Comparison of ENCODE assay signal across 10 cellular contexts in the genomic region with DNA sequence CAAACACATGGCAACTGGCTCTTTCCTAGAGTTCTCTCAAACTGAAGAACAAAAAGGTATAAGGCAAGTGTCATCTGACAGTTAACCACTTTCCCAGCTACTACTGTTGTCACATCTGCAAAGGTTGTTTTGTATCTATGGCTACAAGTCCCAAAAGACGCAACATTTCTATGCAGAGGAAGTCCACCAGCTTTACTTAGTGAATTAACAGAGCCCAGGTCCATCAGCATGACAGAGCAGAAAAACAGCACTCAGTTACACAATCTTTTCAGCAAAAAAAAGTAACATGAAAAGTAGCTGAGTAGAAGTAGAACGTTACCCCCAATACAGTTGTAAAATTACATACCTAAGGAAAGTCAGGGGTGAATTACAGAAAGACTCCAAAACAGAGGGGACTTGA. TPM values are rescaled to one million over a fixed set of nuclear protein-coding genes. Genes with fewer than 3 reads are reported as not detected.
DNase-seq lines count a peak whose midpoint lies in the region; ATAC-seq and TF ChIP-seq lines count a peak whose summit lies in the region.
"Had no signal": no experiment of that assay in that cellular context is flagged by ENCODE, and none has a peak within 500 bp of the region (broad histone marks: within the 10 kb centered on the region; RNA-seq: fewer than 3 reads in every experiment).

No MANE protein-coding gene starts in this region.

- H3K27ac Mint-ChIP-seq in activated naive CD4-positive, alpha-beta T cell treated with anti-CD3 and anti-CD28 coated beads, Interleukin-2, amount 50 U/mL, for 72 hours, result peak overlapping the region; percentile 15 to 73
- peak overlapping the region; percentile 18 for H3K27ac Mint-ChIP-seq in activated CD4-positive, alpha-beta memory T cell treated with anti-CD3 and anti-CD28 coated beads, Interleukin-2, amount 10 ng/mL, durations not matched to agents 7 days and 5 days
- H3K27ac Mint-ChIP-seq in stimulated activated naive B cell treated with anti-CD40 and anti-IgM and Interleukin-4, amounts not matched to agents 10 μg/mL and 1 μg/mL and 100 μg/mL, for 72 hours, result peak overlapping the region; percentile 51

- H3K27ac ChIP-seq in heart left ventricle (peak overlapping the region in 3 of 12 donors; percentile 2 to 46 (median 16)), tibial artery (no peak overlapping the region)

- H3K4me3 Mint-ChIP-seq in activated CD4-positive, alpha-beta memory T cell treated with anti-CD3 and anti-CD28 coated beads, Interleukin-2, amount 10 ng/mL, durations not matched to agents 7 days and 5 days, result no peak overlapping the region
- H3K4me3 Mint-ChIP-seq in stimulated activated naive B cell treated with anti-CD40 and anti-IgM and Interleukin-4, amounts not matched to agents 10 μg/mL and 1 μg/mL and 100 μg/mL, for 72 hours, result no peak overlapping the region

- DNase-seq in activated naive CD4-positive, alpha-beta T cell treated with anti-CD3 and anti-CD28 coated beads, Interleukin-2, amount 50 U/mL, for 72 hours (ENCODE audit: low spot score in 2 of 2), result no peak
- DNase-seq in activated naive CD4-positive, alpha-beta T cell treated with Interleukin-2 at 50 U/mL for 16 hours, result no peak
- DNase-seq in activated CD4-positive, alpha-beta memory T cell treated with anti-CD3 and anti-CD28 coated beads, Interleukin-2, amount 10 ng/mL, durations not matched to agents 7 days and 5 days, result no peak
- DNase-seq in heart left ventricle (no peak), A172 (ENCODE audit: low spot score) (no peak), tibial artery (no peak)
- no peak for DNase-seq in stimulated activated naive B cell treated with anti-CD40 and anti-IgM and Interleukin-4, amounts not matched to agents 10 μg/mL and 1 μg/mL and 100 μg/mL, for 72 hours
- DNase-seq: NCI-H1105 treated with DMSO at 0.1 percent for 48 hours; stimulated activated CD4-positive, alpha-beta T cell treated with anti-CD3 and anti-CD28 coated beads, Interleukin-2, amount 100 ng/mL, for 48 hours had no signal

- no peak for TF ChIP-seq POLR2A in heart left ventricle (IDR thresholded peaks at IDR 0.05)

- 15 to 41% (median 22%) methylated on average over 2 of the region's 2 CpGs for WGBS in heart left ventricle, 4 donors

- CTCF ChIA-PET in activated CD4-positive, alpha-beta memory T cell treated with anti-CD3 and anti-CD28 coated beads, Interleukin-2, amount 10 ng/mL, durations not matched to agents 7 days and 5 days (lab: Charles Lee), result interaction anchor here (0.7 to 1.3 kb wide), 3 partner anchors 18 to 82 kb away, joined by 3 to 5 read pairs (median 3); no protein-coding TSS in a partner anchor

- H3K4me3 ChIP-seq in heart left ventricle (no peak overlapping the region), tibial artery (no peak overlapping the region)

- H3K36me3 ChIP-seq in heart left ventricle (peaks cover 0 to 100% (median 100%) of the 10 kb centered on the region in 9 donors), tibial artery (peaks cover 88 to 99% (median 89%) of the 10 kb centered on the region in 3 donors)

- POLR2A ChIA-PET in activated CD4-positive, alpha-beta memory T cell treated with anti-CD3 and anti-CD28 coated beads, Interleukin-2, amount 10 ng/mL, durations not matched to agents 7 days and 5 days (lab: Charles Lee), result interaction anchor here (0.9 kb wide), 1 partner anchor 10 kb away, joined by 3 read pairs; no protein-coding TSS in a partner anchor

- H3K9me3 ChIP-seq in heart left ventricle (no peaks in the 10 kb centered on the region), tibial artery (no peaks in the 10 kb centered on the region)

- ATAC-seq in activated naive CD4-positive, alpha-beta T cell treated with anti-CD3 and anti-CD28 coated beads, Interleukin-2, amount 50 U/mL, for 72 hours, result no peak
- ATAC-seq in heart left ventricle, result peak; percentile 15 to 73 (median 58)
- ATAC-seq in stimulated activated naive B cell treated with anti-CD40 and anti-IgM and Interleukin-4, amounts not matched to agents 10 μg/mL and 1 μg/mL and 100 μg/mL, for 72 hours (replicated peaks), result no peak
- ATAC-seq in HG02973 (IDR thresholded peaks at IDR 0.05; ENCODE audit: unreplicated experiment), result no peak

- no peaks in the 10 kb centered on the region for H3K27me3 Mint-ChIP-seq in activated CD4-positive, alpha-beta memory T cell treated with anti-CD3 and anti-CD28 coated beads, Interleukin-2, amount 10 ng/mL, durations not matched to agents 7 days and 5 days
- no peaks in the 10 kb centered on the region for H3K27me3 Mint-ChIP-seq in stimulated activated naive B cell treated with anti-CD40 and anti-IgM and Interleukin-4, amounts not matched to agents 10 μg/mL and 1 μg/mL and 100 μg/mL, for 72 hours

- peaks cover 65% of the 10 kb centered on the region for H3K4me1 Mint-ChIP-seq in activated CD4-positive, alpha-beta memory T cell treated with anti-CD3 and anti-CD28 coated beads, Interleukin-2, amount 10 ng/mL, durations not matched to agents 7 days and 5 days
- peaks cover 16 to 36% of the 10 kb centered on the region in 2 donors for H3K4me1 Mint-ChIP-seq in stimulated activated naive B cell treated with anti-CD40 and anti-IgM and Interleukin-4, amounts not matched to agents 10 μg/mL and 1 μg/mL and 100 μg/mL, for 72 hours

- no peaks in the 10 kb centered on the region for H3K9me3 Mint-ChIP-seq in activated naive CD4-positive, alpha-beta T cell treated with anti-CD3 and anti-CD28 coated beads, Interleukin-2, amount 50 U/mL, for 72 hours
- H3K9me3 Mint-ChIP-seq in activated CD4-positive, alpha-beta memory T cell treated with anti-CD3 and anti-CD28 coated beads, Interleukin-2, amount 10 ng/mL, durations not matched to agents 7 days and 5 days, result no peaks in the 10 kb centered on the region
- no peaks in the 10 kb centered on the region for H3K9me3 Mint-ChIP-seq in stimulated activated naive B cell treated with anti-CD40 and anti-IgM and Interleukin-4, amounts not matched to agents 10 μg/mL and 1 μg/mL and 100 μg/mL, for 72 hours

- H3K27me3 ChIP-seq in heart left ventricle, result no peaks in the 10 kb centered on the region
- H3K27me3 ChIP-seq in tibial artery, result no peaks in the 10 kb centered on the region

- peaks cover 0 to 24% (median 7%) of the 10 kb centered on the region in 12 donors for H3K4me1 ChIP-seq in heart left ventricle
- H3K4me1 ChIP-seq in tibial artery, result peaks cover 0 to 6% (median 0%) of the 10 kb centered on the region in 4 donors

- TF ChIP-seq CTCF in heart left ventricle (IDR thresholded peaks at IDR 0.05) (no peak), tibial artery (IDR thresholded peaks at IDR 0.05) (no peak)

- peaks cover 12 to 57% of the 10 kb centered on the region in 2 donors for H3K36me3 Mint-ChIP-seq in activated naive CD4-positive, alpha-beta T cell treated with anti-CD3 and anti-CD28 coated beads, Interleukin-2, amount 50 U/mL, for 72 hours
- peaks cover 98% of the 10 kb centered on the region for H3K36me3 Mint-ChIP-seq in activated CD4-positive, alpha-beta memory T cell treated with anti-CD3 and anti-CD28 coated beads, Interleukin-2, amount 10 ng/mL, durations not matched to agents 7 days and 5 days (ENCODE audit: low read depth)
- peaks cover 40 to 53% of the 10 kb centered on the region in 2 donors for H3K36me3 Mint-ChIP-seq in stimulated activated naive B cell treated with anti-CD40 and anti-IgM and Interleukin-4, amounts not matched to agents 10 μg/mL and 1 μg/mL and 100 μg/mL, for 72 hours

- intact Hi-C loops in heart left ventricle (cut with DNase I) (no loop called here), tibial artery (cut with DNase I; ENCODE audit: low total_unique reads) (no loop called here)

RNA-seq across cellular contexts. Expression of a gene that starts 12.1 kb away (rescaled TPM):
- total RNA-seq in activated naive CD4-positive, alpha-beta T cell treated with anti-CD3 and anti-CD28 coated beads, Interleukin-2, amount 50 U/mL, for 72 hours, result 100 to 1,000 TPM; 110 to 128 TPM
- 10 to 100 TPM; 89.6 to 90.2 TPM for total RNA-seq in activated CD4-positive, alpha-beta memory T cell treated with anti-CD3 and anti-CD28 coated beads, Interleukin-2, amount 10 ng/mL, durations not matched to agents 7 days and 5 days
- total RNA-seq in heart left ventricle, result 10 to 100 TPM; 27.3 to 52.4 (median 37.6) TPM
- 10 to 100 TPM; 24.3 to 32.4 TPM for polyA plus RNA-seq in heart left ventricle
- 26.9 and 34.3 TPM in 2 replicates for total RNA-seq in A172 (2014; rRNA removed; shearing (Covaris generic))

RNA-seq across cellular contexts. Expression of a gene that starts 12.3 kb away (rescaled TPM):
- total RNA-seq in activated naive CD4-positive, alpha-beta T cell treated with anti-CD3 and anti-CD28 coated beads, Interleukin-2, amount 50 U/mL, for 72 hours, result 10 to 100 TPM; 32.0 to 34.3 TPM
- total RNA-seq in activated CD4-positive, alpha-beta memory T cell treated with anti-CD3 and anti-CD28 coated beads, Interleukin-2, amount 10 ng/mL, durations not matched to agents 7 days and 5 days, result 10 to 100 TPM; 47.3 to 47.5 TPM
- 100 to 1,000 TPM in 1 of 9 donors, 10 to 100 TPM in 8; 25.7 to 124 (median 33.7) TPM for total RNA-seq in heart left ventricle
- polyA plus RNA-seq in heart left ventricle, result 10 to 100 TPM; 45.0 to 46.5 TPM
- 40.3 and 40.6 TPM in 2 replicates for total RNA-seq in A172 (2014; rRNA removed; shearing (Covaris generic))

RNA-seq across cellular contexts. Expression of a gene that starts 25.3 kb away (rescaled TPM):
- total RNA-seq in activated naive CD4-positive, alpha-beta T cell treated with anti-CD3 and anti-CD28 coated beads, Interleukin-2, amount 50 U/mL, for 72 hours, result 10 to 100 TPM in 1 of 2 donors, 1 to 10 TPM in 1; 8.7 to 14.1 TPM
- 1 to 10 TPM; 7.6 to 9.3 TPM for total RNA-seq in activated CD4-positive, alpha-beta memory T cell treated with anti-CD3 and anti-CD28 coated beads, Interleukin-2, amount 10 ng/mL, durations not matched to agents 7 days and 5 days
- total RNA-seq in heart left ventricle, result 1 to 10 TPM; 2.8 to 9.3 (median 4.8) TPM
- 1 to 10 TPM; 4.5 to 7.1 TPM for polyA plus RNA-seq in heart left ventricle
- total RNA-seq in A172 (2014; rRNA removed; shearing (Covaris generic)), result not detected in 2 replicates

RNA-seq across cellular contexts. Expression of a gene that starts 55.5 kb away (rescaled TPM):
- 10 to 100 TPM; 32.4 to 44.2 TPM for total RNA-seq in activated naive CD4-positive, alpha-beta T cell treated with anti-CD3 and anti-CD28 coated beads, Interleukin-2, amount 50 U/mL, for 72 hours
- 10 to 100 TPM; 45.5 to 50.0 TPM for total RNA-seq in activated CD4-positive, alpha-beta memory T cell treated with anti-CD3 and anti-CD28 coated beads, Interleukin-2, amount 10 ng/mL, durations not matched to agents 7 days and 5 days
- 10 to 100 TPM; 15.7 to 27.0 (median 19.0) TPM for total RNA-seq in heart left ventricle
- 10 to 100 TPM; 19.5 to 29.3 TPM for polyA plus RNA-seq in heart left ventricle
- 10.8 and 41.9 TPM in 2 replicates for total RNA-seq in A172 (2014; rRNA removed; shearing (Covaris generic))

RNA-seq across cellular contexts. Expression of a gene that starts 56.0 kb away (rescaled TPM):
- 10 to 100 TPM; 38.3 to 68.7 TPM for total RNA-seq in activated naive CD4-positive, alpha-beta T cell treated with anti-CD3 and anti-CD28 coated beads, Interleukin-2, amount 50 U/mL, for 72 hours
- 10 to 100 TPM; 36.0 to 38.6 TPM for total RNA-seq in activated CD4-positive, alpha-beta memory T cell treated with anti-CD3 and anti-CD28 coated beads, Interleukin-2, amount 10 ng/mL, durations not matched to agents 7 days and 5 days
- total RNA-seq in heart left ventricle, result 10 to 100 TPM in 6 of 9 donors, 1 to 10 TPM in 3; 6.7 to 23.9 (median 11.9) TPM
- 10 to 100 TPM in 1 of 2 donors, 1 to 10 TPM in 1; 7.6 to 12.3 TPM for polyA plus RNA-seq in heart left ventricle
- total RNA-seq in A172 (2014; rRNA removed; shearing (Covaris generic)), result 37.1 and 45.0 TPM in 2 replicates

Comparison
In these comparisons a context has a peak if more than half of its experiments do, and no peak if none do; other contexts are left out.
1. ATAC-seq: peak in heart left ventricle (4 of 4); none in activated naive CD4-positive, alpha-beta T cell treated with anti-CD3 and anti-CD28 coated beads, Interleukin-2, amount 50 U/mL, for 72 hours (0 of 2), stimulated activated naive B cell treated with anti-CD40 and anti-IgM and Interleukin-4, amounts not matched to agents 10 μg/mL and 1 μg/mL and 100 μg/mL, for 72 hours (0 of 2) and HG02973 (single experiment).
2. Peak in every context shown above with its lines, with median percentiles within 50 percentile points of each other: H3K27ac Mint-ChIP-seq.